In the genomic region with DNA sequence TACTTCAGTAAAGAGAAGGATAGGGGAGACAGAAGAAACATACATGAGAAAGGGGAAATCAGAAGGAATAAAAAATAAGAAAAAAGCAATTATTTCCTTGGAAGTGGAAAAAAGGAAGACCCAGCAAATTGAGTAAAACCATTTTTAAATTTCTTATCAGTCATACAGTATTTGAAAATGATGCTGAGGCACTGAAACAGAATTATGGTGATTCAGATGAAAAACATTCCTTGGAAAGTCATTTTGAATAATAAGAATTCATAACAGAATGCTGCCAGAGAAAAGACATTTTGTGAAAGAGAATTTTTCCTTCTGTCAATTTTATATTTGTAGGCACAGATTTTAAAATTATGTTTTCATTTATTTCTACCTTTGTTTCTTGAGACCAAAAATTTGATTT, we compare ENCODE assay signal across 1 cellular context.
TF ChIP-seq lines count a peak whose summit lies in the region.

No MANE protein-coding gene starts in this region.

TF ChIP-seq in IMR-90, 13 proteins besides CTCF, POLR2A, EP300 and RAD21:
- TF ChIP-seq MXI1 (IDR thresholded peaks at IDR 0.05; ENCODE audit: borderline replicate concordance, low read depth, low read length) (no peak), NFE2L2 (IDR thresholded peaks at IDR 0.05; ENCODE audit: low read depth, low read length) (no peak), FOS (IDR thresholded peaks at IDR 0.05; ENCODE audit: low read depth, low read length) (no peak), BHLHE40 (IDR thresholded peaks at IDR 0.05; ENCODE audit: low read depth, low read length) (no peak), RFX5 (IDR thresholded peaks at IDR 0.05; ENCODE audit: low read depth, low read length) (no peak), MAZ (IDR thresholded peaks at IDR 0.05; ENCODE audit: borderline replicate concordance, low read depth, low read length) (no peak), CEBPB (IDR thresholded peaks at IDR 0.05; ENCODE audit: low read depth, low read length) (no peak), MAFK (IDR thresholded peaks at IDR 0.05; ENCODE audit: low read depth, low read length) (no peak), SMC3 (IDR thresholded peaks at IDR 0.05; ENCODE audit: low read depth, low read length) (no peak), CHD1 (IDR thresholded peaks at IDR 0.05; ENCODE audit: low read depth, low read length) (no peak), RCOR1 (IDR thresholded peaks at IDR 0.05; ENCODE audit: insufficient replicate concordance, low read length) (no peak)
- TF ChIP-seq, protein P1, sequence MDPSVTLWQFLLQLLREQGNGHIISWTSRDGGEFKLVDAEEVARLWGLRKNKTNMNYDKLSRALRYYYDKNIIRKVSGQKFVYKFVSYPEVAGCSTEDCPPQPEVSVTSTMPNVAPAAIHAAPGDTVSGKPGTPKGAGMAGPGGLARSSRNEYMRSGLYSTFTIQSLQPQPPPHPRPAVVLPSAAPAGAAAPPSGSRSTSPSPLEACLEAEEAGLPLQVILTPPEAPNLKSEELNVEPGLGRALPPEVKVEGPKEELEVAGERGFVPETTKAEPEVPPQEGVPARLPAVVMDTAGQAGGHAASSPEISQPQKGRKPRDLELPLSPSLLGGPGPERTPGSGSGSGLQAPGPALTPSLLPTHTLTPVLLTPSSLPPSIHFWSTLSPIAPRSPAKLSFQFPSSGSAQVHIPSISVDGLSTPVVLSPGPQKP (IDR thresholded peaks at IDR 0.05; ENCODE audit: borderline replicate concordance, low read depth, low read length): no peak
- TF ChIP-seq, protein P2, sequence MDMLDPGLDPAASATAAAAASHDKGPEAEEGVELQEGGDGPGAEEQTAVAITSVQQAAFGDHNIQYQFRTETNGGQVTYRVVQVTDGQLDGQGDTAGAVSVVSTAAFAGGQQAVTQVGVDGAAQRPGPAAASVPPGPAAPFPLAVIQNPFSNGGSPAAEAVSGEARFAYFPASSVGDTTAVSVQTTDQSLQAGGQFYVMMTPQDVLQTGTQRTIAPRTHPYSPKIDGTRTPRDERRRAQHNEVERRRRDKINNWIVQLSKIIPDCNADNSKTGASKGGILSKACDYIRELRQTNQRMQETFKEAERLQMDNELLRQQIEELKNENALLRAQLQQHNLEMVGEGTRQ (IDR thresholded peaks at IDR 0.05; ENCODE audit: low read depth, low read length): no peak
